In genomic region chr4:52889778-52890400, GRCh38 we compare ENCODE assay signal across 1 cellular context.
TF ChIP-seq lines count a peak whose summit lies in the region.

No MANE protein-coding gene starts in this region.

TF ChIP-seq in endothelial cell of umbilical vein, 7 proteins besides CTCF, POLR2A, EP300 and RAD21:
- peak; percentile 7 for TF ChIP-seq FOS (IDR thresholded peaks at IDR 0.05; ENCODE audit: borderline replicate concordance, insufficient read depth, low read length)
- no peak for TF ChIP-seq EZH2 (IDR thresholded peaks at IDR 0.05; ENCODE audit: borderline replicate concordance, low read depth, low read length, severe bottlenecking)
